ENCODE assay signal across 9 cellular contexts in genomic region chr11:119368121-119369034, GRCh38. TPM values are rescaled to one million over a fixed set of nuclear protein-coding genes. Genes with fewer than 3 reads are reported as not detected.
A peak's percentile ranks its signal among the peaks of the same experiment; 100 is the strongest.
DNase-seq lines count a peak whose midpoint lies in the region; ATAC-seq and TF ChIP-seq lines count a peak whose summit lies in the region.
"Had no signal": no experiment of that assay in that cellular context is flagged by ENCODE, and none has a peak within 500 bp of the region (broad histone marks: within the 10 kb centered on the region; RNA-seq: fewer than 3 reads in every experiment).

No MANE protein-coding gene starts in this region.

- H3K4me3 ChIP-seq in colonic mucosa (no peak overlapping the region), H7 (ENCODE audit: insufficient read depth, low read depth, low read length) (no peak overlapping the region)

- intact Hi-C loops in colonic mucosa (cut with DNase I): no loop called here

- H3K9ac ChIP-seq in colonic mucosa (ENCODE audit: low read depth in 2 of 2, low read length in 2 of 2): peak overlapping the region; percentile 48 to 73

- H3K27ac ChIP-seq in colonic mucosa: peak overlapping the region; percentile 70
- H3K27ac ChIP-seq: C4-2B had no signal

- H3K4me1 ChIP-seq in colonic mucosa: peaks cover 29% of the 10 kb centered on the region

- TF ChIP-seq CTCF in colonic mucosa (IDR thresholded peaks at IDR 0.05): no peak

- H3K27me3 ChIP-seq in colonic mucosa (no peaks in the 10 kb centered on the region), H7 (ENCODE audit: control insufficient read depth, insufficient read depth, low read length) (peaks cover 21% of the 10 kb centered on the region)

- H3K36me3 ChIP-seq in colonic mucosa (no peaks in the 10 kb centered on the region), H7 (replicated peaks; ENCODE audit: control insufficient read depth, insufficient read depth, low read length) (no peaks in the 10 kb centered on the region)

- DNase-seq in A172 (ENCODE audit: low spot score) (peak; percentile 25), NCI-H1694 (lab: John Stamatoyannopoulos, UW) (peak; percentile 52), colonic mucosa (peak; percentile 89), midbrain (lab: John Stamatoyannopoulos, UW) (peak; percentile 58), H7 (no peak), cerebellar nuclear complex (lab: John Stamatoyannopoulos, UW) (no peak)

- no peaks in the 10 kb centered on the region for H3K9me3 ChIP-seq in colonic mucosa

- ATAC-seq in GM19324 (IDR thresholded peaks at IDR 0.05; ENCODE audit: low FRiP score, unreplicated experiment) (no peak), GM18858 (IDR thresholded peaks at IDR 0.05; ENCODE audit: unreplicated experiment) (no peak)

RNA-seq across cellular contexts. Expression of gene USP2, which starts 13.1 kb away (rescaled TPM):
- 0.17 TPM in 1 of 2 replicates, not detected in the other for total RNA-seq in A172 (2014; rRNA removed; shearing (Covaris generic))
- 10 to 100 TPM in 1 of 2 donors, 1 to 10 TPM in 1; 7.9 to 11.6 TPM for total RNA-seq in colonic mucosa
- 2.7 and 2.8 TPM in 2 replicates for total RNA-seq in H7 (2014; rRNA removed; shearing (Covaris generic))

RNA-seq across cellular contexts. Expression of gene MFRP, which starts 21.9 kb away (rescaled TPM):
- total RNA-seq in A172 (2014; rRNA removed; shearing (Covaris generic)): not detected in 2 replicates
- total RNA-seq in colonic mucosa: not detected
- total RNA-seq in H7 (2014; rRNA removed; shearing (Covaris generic)): not detected in 2 replicates

RNA-seq across cellular contexts. Expression of gene C1QTNF5, which starts 27.7 kb away (rescaled TPM):
- not detected in 2 replicates for total RNA-seq in A172 (2014; rRNA removed; shearing (Covaris generic))
- total RNA-seq in colonic mucosa: 1 to 10 TPM; 5.3 to 8.7 TPM
- 2.1 TPM in 2 replicates for total RNA-seq in H7 (2014; rRNA removed; shearing (Covaris generic))

RNA-seq across cellular contexts. Expression of gene RNF26, which starts 34.1 kb away (rescaled TPM):
- 3.9 and 5.0 TPM in 2 replicates for total RNA-seq in A172 (2014; rRNA removed; shearing (Covaris generic))
- 10 to 100 TPM; 22.9 to 46.6 TPM for total RNA-seq in colonic mucosa
- total RNA-seq in H7 (2014; rRNA removed; shearing (Covaris generic)): 26.4 and 28.9 TPM in 2 replicates

RNA-seq across cellular contexts. Expression of gene MCAM, which starts 51.4 kb away (rescaled TPM):
- 25.4 and 42.9 TPM in 2 replicates for total RNA-seq in A172 (2014; rRNA removed; shearing (Covaris generic))
- 10 to 100 TPM in 1 of 2 donors, 1 to 10 TPM in 1; 5.4 to 36.9 TPM for total RNA-seq in colonic mucosa
- total RNA-seq in H7 (2014; rRNA removed; shearing (Covaris generic)): 45.5 and 59.3 TPM in 2 replicates

Comparison
In these comparisons a context has a peak if more than half of its experiments do, and no peak if none do; other contexts are left out.
1. DNase-seq: peak in A172 (single experiment), NCI-H1694 (single experiment), colonic mucosa (single experiment) and midbrain (single experiment); none in H7 (single experiment) and cerebellar nuclear complex (0 of 2).